ENCODE assay signal across 8 cellular contexts in genomic region chr12:132687211-132688164, GRCh38. TPM values are rescaled to one million over a fixed set of nuclear protein-coding genes. Genes with fewer than 3 reads are reported as not detected.
DNase-seq lines count a peak whose midpoint lies in the region; ATAC-seq, FAIRE-seq and TF ChIP-seq lines count a peak whose summit lies in the region.

TSS of gene POLE (minus strand) at chr12:132687342. CDS start at chr12:132687315, 27 bp downstream.
TSS of gene PXMP2 (plus strand) at chr12:132687587. CDS start at chr12:132687671, 84 bp downstream.

- peak; percentile 34; the same call in 1 of the 2 replicates for TF ChIP-seq CTCF in HepG2 (CRISPR knock-in tag; IDR thresholded peaks at IDR 0.05)

- no peaks in the 10 kb centered on the region for H3K9me3 ChIP-seq in CD4-positive, CD25-positive, alpha-beta regulatory T cell (ENCODE audit: control insufficient read depth in 2 of 2, low read length in 2 of 2)
- H3K9me3 ChIP-seq in HepG2 (ENCODE audit: low read length), result no peaks in the 10 kb centered on the region

- DNase-seq in CD4-positive, CD25-positive, alpha-beta regulatory T cell, result peak; percentile 89 to 97 (median 91)
- peak; percentile 93 for DNase-seq in NCI-H748 treated with DMSO at 0.1 percent for 48 hours (lab: John Stamatoyannopoulos, UW)
- DNase-seq in activated CD4-positive, alpha-beta T cell treated with anti-CD3 and anti-CD28 coated beads, Interleukin-2, amount 50 U/mL, for 1 hour, result peak; percentile 95
- DNase-seq in HepG2 (ENCODE audit: low spot score), result peak; percentile 88
- DNase-seq in stimulated activated CD4-positive, alpha-beta T cell treated with anti-CD3 and anti-CD28 coated beads, Interleukin-2, amount 100 ng/mL, for 48 hours, result peak; percentile 93 to 96

- H3K36me3 ChIP-seq in CD4-positive, CD25-positive, alpha-beta regulatory T cell (ENCODE audit: control insufficient read depth, insufficient read depth, low read length), result no peaks in the 10 kb centered on the region
- 0 out of 5 replicates have a peak, but pooled peaks cover 0 to 8% of the 10 kb centered on the region in 2 experiments for H3K36me3 ChIP-seq in HepG2 (replicated peaks in 1 of 2; ENCODE audit: control insufficient read depth in 1 of 2, insufficient read depth in 2 of 2, low read length in 2 of 2)

- H3K4me3 ChIP-seq in CD4-positive, CD25-positive, alpha-beta regulatory T cell (ENCODE audit: low read depth, low read length), result no peak within 1 kb of the TSS
- H3K4me3 ChIP-seq in HepG2 (replicated peaks in 1 of 3; ENCODE audit: insufficient read depth in 1 of 3, low read depth in 2 of 3, low read length in 3 of 3), result peak within 1 kb of the TSS; percentile 69 to 79 (median 78)

- peak within 1 kb of the TSS; percentile 85 to 94 (median 90) for H3K4me3 Mint-ChIP-seq in CD4-positive, CD25-positive, alpha-beta regulatory T cell
- H3K4me3 Mint-ChIP-seq in dendritic cell treated with granulocyte-macrophage colony-stimulating factor and Interleukin-4, amounts not matched to agents 40 ng/mL and 50 ng/mL, for 4 days, result peak within 1 kb of the TSS; percentile 85

- H3K4me1 Mint-ChIP-seq in CD4-positive, CD25-positive, alpha-beta regulatory T cell, result peaks cover 10 to 34% (median 21%) of the 10 kb centered on the region in 4 donors
- H3K4me1 Mint-ChIP-seq in dendritic cell treated with granulocyte-macrophage colony-stimulating factor and Interleukin-4, amounts not matched to agents 40 ng/mL and 50 ng/mL, for 4 days (ENCODE audit: low read depth), result peaks cover 22% of the 10 kb centered on the region

- peaks cover 34% of the 10 kb centered on the region for H3K79me2 ChIP-seq in HepG2 (ENCODE audit: insufficient read depth, low read length)

- H3K9ac ChIP-seq in HepG2 (ENCODE audit: insufficient read depth, low read depth, low read length), result peak within 1 kb of the TSS; percentile 80

- FAIRE-seq in HepG2 (lab: Jason Lieb, UNC), result peak; percentile 46

- BruUV-seq in HepG2 (replicated peaks; lab: Mats Ljungman, UMichigan), result no TSS peak

- POLR2A ChIA-PET in HepG2 (lab: Yijun Ruan, JAX), result no interaction called here

- in situ Hi-C loops in HepG2 (cut with HindIII; ENCODE audit: extremely low pct_ligation_motif_present, low pct_unique_long_range_greater_than_20kb), result no loop called here

- H4K20me1 ChIP-seq in HepG2 (ENCODE audit: insufficient read depth, low read length), result peaks cover 6% of the 10 kb centered on the region; the same call in 1 of the 2 replicates

- H3K27me3 ChIP-seq in CD4-positive, CD25-positive, alpha-beta regulatory T cell (ENCODE audit: control insufficient read depth, insufficient read depth, low read length), result no peaks in the 10 kb centered on the region
- no peaks in the 10 kb centered on the region for H3K27me3 ChIP-seq in HepG2 (ENCODE audit: control insufficient read depth in 1 of 2, insufficient read depth in 2 of 2, low read length in 2 of 2)

- CTCF ChIA-PET in HepG2 (lab: Yijun Ruan, JAX; ENCODE audit: low intra/inter-chr PET ratio, low total read pairs), result no interaction called here

- intact Hi-C loops in dendritic cell treated with granulocyte-macrophage colony-stimulating factor and Interleukin-4, amounts not matched to agents 40 ng/mL and 50 ng/mL, for 4 days (cut with micrococcal nuclease), result loop anchor here (2.0 kb wide), 1 partner anchor 23 kb away; the partner anchor contains the start of gene PGAM5
- intact Hi-C loops in HepG2 (cut with micrococcal nuclease; ENCODE audit: unreplicated experiment), result no loop called here

- no peaks in the 10 kb centered on the region for H3K9me3 Mint-ChIP-seq in CD4-positive, CD25-positive, alpha-beta regulatory T cell
- H3K9me3 Mint-ChIP-seq in dendritic cell treated with granulocyte-macrophage colony-stimulating factor and Interleukin-4, amounts not matched to agents 40 ng/mL and 50 ng/mL, for 4 days, result no peaks in the 10 kb centered on the region

- no peak within 1 kb of the TSS for H2AFZ ChIP-seq in HepG2 (ENCODE audit: low read length)

- H3K27ac ChIP-seq in CD4-positive, CD25-positive, alpha-beta regulatory T cell (ENCODE audit: insufficient read depth, low read length, poor library complexity, severe bottlenecking), result peak within 1 kb of the TSS; percentile 14
- H3K27ac ChIP-seq in HepG2 (ENCODE audit: extremely low read length, insufficient read depth, low read length), result peak within 1 kb of the TSS; percentile 77

- peak within 1 kb of the TSS in 1 of 3 donors; percentile 31 for H3K27ac Mint-ChIP-seq in CD4-positive, CD25-positive, alpha-beta regulatory T cell
- peak within 1 kb of the TSS; percentile 78 for H3K27ac Mint-ChIP-seq in dendritic cell treated with granulocyte-macrophage colony-stimulating factor and Interleukin-4, amounts not matched to agents 40 ng/mL and 50 ng/mL, for 4 days

- TF ChIP-seq EP300 in HepG2 (IDR thresholded peaks at IDR 0.05; ENCODE audit: low read depth in 2 of 2, low read length in 2 of 2) (no peak), HepG2 (CRISPR knock-in tag; IDR thresholded peaks at IDR 0.05; ENCODE audit: borderline replicate concordance) (0 out of 2 replicates have a peak, but pooled peaks have one; percentile 21)

- TF ChIP-seq POLR2A in HepG2 (IDR thresholded peaks at IDR 0.05; ENCODE audit: insufficient read depth in 1 of 2, low read depth in 2 of 2, low read length in 2 of 2), result peak; percentile 35 to 70; a peak in 3 of 4 replicates

- under 1% methylated on average over 33 of the region's 134 CpGs for whole genome bisulfite sequencing in HepG2 (ENCODE audit: low lambda C conversion rate)

- H3K27me3 Mint-ChIP-seq in CD4-positive, CD25-positive, alpha-beta regulatory T cell, result no peaks in the 10 kb centered on the region
- peaks cover 8% of the 10 kb centered on the region for H3K27me3 Mint-ChIP-seq in dendritic cell treated with granulocyte-macrophage colony-stimulating factor and Interleukin-4, amounts not matched to agents 40 ng/mL and 50 ng/mL, for 4 days

- H3K36me3 Mint-ChIP-seq in CD4-positive, CD25-positive, alpha-beta regulatory T cell, result no peaks in the 10 kb centered on the region
- no peaks in the 10 kb centered on the region for H3K36me3 Mint-ChIP-seq in dendritic cell treated with granulocyte-macrophage colony-stimulating factor and Interleukin-4, amounts not matched to agents 40 ng/mL and 50 ng/mL, for 4 days (ENCODE audit: low read depth)

- peaks cover 17% of the 10 kb centered on the region for H3K4me1 ChIP-seq in CD4-positive, CD25-positive, alpha-beta regulatory T cell (ENCODE audit: control insufficient read depth, insufficient read depth, low read length, poor library complexity, severe bottlenecking)
- H3K4me1 ChIP-seq in HepG2 (ENCODE audit: insufficient read depth, low read length), result peaks cover 25% of the 10 kb centered on the region

- no peak; the same call in none of the 2 replicates for TF ChIP-seq RAD21 in HepG2 (CRISPR knock-in tag; IDR thresholded peaks at IDR 0.05)

- peak within 1 kb of the TSS; percentile 57 for H3K4me2 ChIP-seq in HepG2 (ENCODE audit: low read depth, low read length)

- peak; percentile 96 to 97 for ATAC-seq in CD4-positive, CD25-positive, alpha-beta regulatory T cell (ENCODE audit: low read depth in 2 of 2)
- ATAC-seq in GM19438 (IDR thresholded peaks at IDR 0.05; ENCODE audit: low read depth, unreplicated experiment) (peak; percentile 87), HG03565 (IDR thresholded peaks at IDR 0.05; ENCODE audit: unreplicated experiment) (peak; percentile 88), HepG2 (peak; percentile 93)

RNA-seq across cellular contexts. Expression of gene POLE, which starts in this region (rescaled TPM):
- 51.1 TPM for total RNA-seq in CD4-positive, CD25-positive, alpha-beta regulatory T cell
- polyA plus RNA-seq in CD4-positive, CD25-positive, alpha-beta regulatory T cell, result 1 to 10 TPM; 2.4 to 4.1 (median 3.3) TPM
- total RNA-seq in HepG2 (2016; rRNA removed; fragmentation: Illumina TruSeq; extraction: Trizol), result 25.7 and 52.2 TPM in 2 replicates
- 59.1 and 64.2 TPM in 2 replicates for total RNA-seq in HepG2 (2016; cell fraction: cytosol; rRNA removed; fragmentation: Illumina TruSeq; extraction: Trizol; ENCODE audit: low read depth)
- 20.9 and 52.7 TPM in 2 replicates for total RNA-seq in HepG2 (2016; cell fraction: insoluble cytoplasmic fraction; rRNA removed; fragmentation: Illumina TruSeq; extraction: Trizol)
- 57.6 and 66.6 TPM in 2 replicates for total RNA-seq in HepG2 (2016; cell fraction: membrane; rRNA removed; fragmentation: Illumina TruSeq; extraction: Trizol)
- 72.5 and 80.9 TPM in 2 replicates for total RNA-seq in HepG2 (2016; cell fraction: nucleus; rRNA removed; fragmentation: Illumina TruSeq; extraction: Trizol)
- 23.2 and 25.3 TPM in 2 replicates for polyA plus RNA-seq in HepG2 (2011; rRNA removed)
- polyA plus RNA-seq in HepG2 (2011; cell fraction: cytosol; rRNA removed), result 4.8 and 9.4 TPM in 2 replicates
- 134 and 225 TPM in 2 replicates for polyA plus RNA-seq in HepG2 (2011; cell fraction: nucleus; rRNA removed)
- polyA plus RNA-seq in HepG2 (2012), result 14.9 and 21.3 TPM in 2 replicates
- polyA plus RNA-seq in HepG2 (2016; cell fraction: cytosol; fragmentation: Illumina TruSeq; extraction: Trizol; ENCODE audit: low read depth), result 4.1 and 5.2 TPM in 2 replicates
- polyA plus RNA-seq in HepG2 (2016; cell fraction: insoluble cytoplasmic fraction; fragmentation: Illumina TruSeq; extraction: Trizol; ENCODE audit: low read depth), result 21.3 and 29.5 TPM in 2 replicates
- polyA plus RNA-seq in HepG2 (2016; cell fraction: membrane; fragmentation: Illumina TruSeq; extraction: Trizol; ENCODE audit: low read depth), result 11.4 and 13.7 TPM in 2 replicates
- polyA plus RNA-seq in HepG2 (2016; cell fraction: nucleus; fragmentation: Illumina TruSeq; extraction: Trizol; ENCODE audit: insufficient read depth, low read depth), result 185 and 194 TPM in 2 replicates
- polyA minus RNA-seq in HepG2 (2011; rRNA and poly(A)+ RNA removed; ENCODE audit: low replicate concordance), result 104 and 245 TPM in 2 replicates
- polyA minus RNA-seq in HepG2 (2011; cell fraction: cytosol; rRNA and poly(A)+ RNA removed), result 12.9 and 22.7 TPM in 2 replicates
- 79.4 and 111 TPM in 2 replicates for polyA minus RNA-seq in HepG2 (2011; cell fraction: nucleus; rRNA and poly(A)+ RNA removed)

RNA-seq across cellular contexts. Expression of gene PXMP2, which starts in this region (rescaled TPM):
- total RNA-seq in CD4-positive, CD25-positive, alpha-beta regulatory T cell, result 3.5 TPM
- 10 to 100 TPM; 12.6 to 20.3 (median 16.3) TPM for polyA plus RNA-seq in CD4-positive, CD25-positive, alpha-beta regulatory T cell
- 38.3 and 42.9 TPM in 2 replicates for total RNA-seq in HepG2 (2016; rRNA removed; fragmentation: Illumina TruSeq; extraction: Trizol)
- total RNA-seq in HepG2 (2016; cell fraction: cytosol; rRNA removed; fragmentation: Illumina TruSeq; extraction: Trizol; ENCODE audit: low read depth), result 129 and 144 TPM in 2 replicates
- total RNA-seq in HepG2 (2016; cell fraction: insoluble cytoplasmic fraction; rRNA removed; fragmentation: Illumina TruSeq; extraction: Trizol), result 34.3 and 45.4 TPM in 2 replicates
- total RNA-seq in HepG2 (2016; cell fraction: membrane; rRNA removed; fragmentation: Illumina TruSeq; extraction: Trizol), result 94.5 and 107 TPM in 2 replicates
- 16.5 and 17.4 TPM in 2 replicates for total RNA-seq in HepG2 (2016; cell fraction: nucleus; rRNA removed; fragmentation: Illumina TruSeq; extraction: Trizol)
- 24.4 and 25.5 TPM in 2 replicates for polyA plus RNA-seq in HepG2 (2011; rRNA removed)
- polyA plus RNA-seq in HepG2 (2011; cell fraction: cytosol; rRNA removed), result 21.8 and 27.1 TPM in 2 replicates
- 11.1 and 15.6 TPM in 2 replicates for polyA plus RNA-seq in HepG2 (2011; cell fraction: nucleus; rRNA removed)
- polyA plus RNA-seq in HepG2 (2012), result 14.0 and 18.0 TPM in 2 replicates
- polyA plus RNA-seq in HepG2 (2016; cell fraction: cytosol; fragmentation: Illumina TruSeq; extraction: Trizol; ENCODE audit: low read depth), result 136 and 147 TPM in 2 replicates
- polyA plus RNA-seq in HepG2 (2016; cell fraction: insoluble cytoplasmic fraction; fragmentation: Illumina TruSeq; extraction: Trizol; ENCODE audit: low read depth), result 33.1 and 37.0 TPM in 2 replicates
- polyA plus RNA-seq in HepG2 (2016; cell fraction: membrane; fragmentation: Illumina TruSeq; extraction: Trizol; ENCODE audit: low read depth), result 87.1 and 93.3 TPM in 2 replicates
- 39.4 and 39.9 TPM in 2 replicates for polyA plus RNA-seq in HepG2 (2016; cell fraction: nucleus; fragmentation: Illumina TruSeq; extraction: Trizol; ENCODE audit: insufficient read depth, low read depth)
- 14.3 and 48.1 TPM in 2 replicates for polyA minus RNA-seq in HepG2 (2011; rRNA and poly(A)+ RNA removed; ENCODE audit: low replicate concordance)
- 4.0 and 7.8 TPM in 2 replicates for polyA minus RNA-seq in HepG2 (2011; cell fraction: cytosol; rRNA and poly(A)+ RNA removed)
- polyA minus RNA-seq in HepG2 (2011; cell fraction: nucleus; rRNA and poly(A)+ RNA removed), result 7.0 and 7.9 TPM in 2 replicates
